21 cellular contexts compared by ENCODE assay signal in genomic region chr20:10549511-10549910, GRCh38.
DNase-seq lines count a peak whose midpoint lies in the region; ATAC-seq and TF ChIP-seq lines count a peak whose summit lies in the region.
"Had no signal": no experiment of that assay in that cellular context is flagged by ENCODE, and none has a peak within 500 bp of the region (broad histone marks: within the 10 kb centered on the region; RNA-seq: fewer than 3 reads in every experiment).

No MANE protein-coding gene starts in this region.

- no peak overlapping the region for H3K27ac Mint-ChIP-seq in activated T-cell treated with anti-CD3 and anti-CD28 coated beads, Interleukin-2, amount 50 U/mL, for 72 hours
- H3K27ac Mint-ChIP-seq: GM23338 had no signal

- peak; percentile 42 for DNase-seq in esophagus muscularis mucosa (ENCODE audit: extremely low spot score)
- DNase-seq in mucosa of descending colon, result no peak
- DNase-seq in stomach, result peak; percentile 38
- no peak for DNase-seq in ovary
- no peak for DNase-seq in activated T-cell treated with anti-CD3 and anti-CD28 coated beads, Interleukin-2, amount 50 U/mL, for 72 hours
- no peak for DNase-seq in foreskin fibroblast
- DNase-seq: Caco-2, IMR-90, MM.1S, NCI-H2029, NCI-H446, NCI-H524 treated with DMSO at 0.1 percent for 48 hours, NCI-H82, PC-9, Right ventricle myocardium superior had no signal

- CTCF ChIA-PET in HEK293 (lab: Yijun Ruan, JAX), result interaction anchor here (0.6 to 1.0 kb wide), 2 partner anchors 994 to 997 kb away, joined by 3 read pairs; no protein-coding TSS in a partner anchor

- H3K9me3 ChIP-seq in HEK293 (ENCODE audit: control insufficient read depth, insufficient read depth, low read depth, low read length), result no peaks in the 10 kb centered on the region
- H3K9me3 ChIP-seq in esophagus muscularis mucosa, result no peaks in the 10 kb centered on the region
- H3K9me3 ChIP-seq in mucosa of descending colon, result no peaks in the 10 kb centered on the region
- no peaks in the 10 kb centered on the region for H3K9me3 ChIP-seq in stomach
- no peaks in the 10 kb centered on the region for H3K9me3 ChIP-seq in ovary
- H3K9me3 ChIP-seq: BLaER1 treated with 17β-estradiol and CSF1 and Interleukin-3, amounts not matched to agents 10 nM and 100 nM; Caco-2; HAP-1; SJSA1 had no signal

- no peaks in the 10 kb centered on the region for H3K36me3 ChIP-seq in HEK293 (ENCODE audit: control insufficient read depth in 2 of 2, insufficient read depth in 1 of 2, low read length in 2 of 2)
- no peaks in the 10 kb centered on the region for H3K36me3 ChIP-seq in esophagus muscularis mucosa
- H3K36me3 ChIP-seq in mucosa of descending colon (ENCODE audit: low read depth), result no peaks in the 10 kb centered on the region
- no peaks in the 10 kb centered on the region for H3K36me3 ChIP-seq in stomach
- H3K36me3 ChIP-seq in ovary, result no peaks in the 10 kb centered on the region
- H3K36me3 ChIP-seq: BLaER1 treated with 17β-estradiol and CSF1 and Interleukin-3, amounts not matched to agents 10 nM and 100 nM; HAP-1; SJSA1 had no signal

- TF ChIP-seq CTCF in HEK293 (tag by site-specific recombination; IDR thresholded peaks at IDR 0.05) (no peak), esophagus muscularis mucosa (IDR thresholded peaks at IDR 0.05) (no peak), mucosa of descending colon (IDR thresholded peaks at IDR 0.05) (no peak), stomach (IDR thresholded peaks at IDR 0.05) (no peak), ovary (IDR thresholded peaks at IDR 0.05) (no peak), foreskin fibroblast (IDR thresholded peaks at IDR 0.05; ENCODE audit: low read depth, low read length) (no peak)

- POLR2A ChIA-PET in HEK293 (lab: Yijun Ruan, JAX), result no interaction called here

- H3K4me3 ChIP-seq in HEK293 (ENCODE audit: low read depth, low read length), result no peak overlapping the region
- no peak overlapping the region for H3K4me3 ChIP-seq in esophagus muscularis mucosa
- H3K4me3 ChIP-seq in mucosa of descending colon, result no peak overlapping the region
- no peak overlapping the region for H3K4me3 ChIP-seq in stomach
- no peak overlapping the region for H3K4me3 ChIP-seq in ovary
- no peak overlapping the region for H3K4me3 ChIP-seq in foreskin fibroblast (ENCODE audit: low read depth in 1 of 2, low read length in 2 of 2)
- H3K4me3 ChIP-seq: BLaER1 treated with 17β-estradiol and CSF1 and Interleukin-3, amounts not matched to agents 10 nM and 100 nM; GM23338; HAP-1; PC-9; SJSA1 had no signal

- H3K27me3 ChIP-seq in esophagus muscularis mucosa (no peaks in the 10 kb centered on the region), stomach (no peaks in the 10 kb centered on the region), ovary (no peaks in the 10 kb centered on the region)
- H3K27me3 ChIP-seq: BLaER1 treated with 17β-estradiol and CSF1 and Interleukin-3, amounts not matched to agents 10 nM and 100 nM; SJSA1 had no signal

- H3K9me3 Mint-ChIP-seq in activated T-cell treated with anti-CD3 and anti-CD28 coated beads, Interleukin-2, amount 50 U/mL, for 72 hours, result no peaks in the 10 kb centered on the region
- H3K9me3 Mint-ChIP-seq: CD4-positive, alpha-beta memory T cell; GM23338 had no signal

- ATAC-seq in mucosa of descending colon, result peak; percentile 44
- ATAC-seq in activated T-cell treated with anti-CD3 and anti-CD28 coated beads, Interleukin-2, amount 50 U/mL, for 72 hours (replicated peaks in 1 of 2), result no peak
- ATAC-seq: GM23338 had no signal

- H3K27ac ChIP-seq in HEK293 (ENCODE audit: extremely low read depth, low read depth, low read length) (no peak overlapping the region), esophagus muscularis mucosa (replicated peaks in 1 of 4) (no peak overlapping the region), stomach (no peak overlapping the region), ovary (no peak overlapping the region)
- H3K27ac ChIP-seq: BLaER1 treated with 17β-estradiol and CSF1 and Interleukin-3, amounts not matched to agents 10 nM and 100 nM; PC-9; SJSA1 had no signal

- intact Hi-C loops in esophagus muscularis mucosa (cut with DNase I) (no loop called here), mucosa of descending colon (cut with DNase I, micrococcal nuclease) (loop anchor here in 1 of 2 donors (10.0 kb wide), 1 partner anchor 85 kb away; no protein-coding TSS in a partner anchor), stomach (cut with DNase I; ENCODE audit: low total_unique reads) (no loop called here), ovary (cut with DNase I) (no loop called here)

- TF ChIP-seq POLR2A in esophagus muscularis mucosa (IDR thresholded peaks at IDR 0.05; ENCODE audit: low read depth), result no peak
- no peak for TF ChIP-seq POLR2A in stomach (IDR thresholded peaks at IDR 0.05)
- TF ChIP-seq POLR2A in ovary (IDR thresholded peaks at IDR 0.05), result no peak

- TF ChIP-seq EP300 in esophagus muscularis mucosa (IDR thresholded peaks at IDR 0.05) (no peak), stomach (IDR thresholded peaks at IDR 0.05) (no peak), ovary (IDR thresholded peaks at IDR 0.05) (no peak)

- H3K27me3 Mint-ChIP-seq in activated T-cell treated with anti-CD3 and anti-CD28 coated beads, Interleukin-2, amount 50 U/mL, for 72 hours (ENCODE audit: low read depth), result no peaks in the 10 kb centered on the region
- H3K27me3 Mint-ChIP-seq: CD4-positive, alpha-beta memory T cell had no signal

- 79% methylated on average over 3 of the region's 3 CpGs for WGBS in esophagus muscularis mucosa
- 25 to 58% (median 42%) methylated on average over 3 of the region's 3 CpGs for WGBS in stomach, 5 donors
- WGBS in ovary, 3 donors, result 40 to 50% (median 42%) methylated on average over 3 of the region's 3 CpGs

- peaks cover 35% of the 10 kb centered on the region for H3K4me1 Mint-ChIP-seq in activated T-cell treated with anti-CD3 and anti-CD28 coated beads, Interleukin-2, amount 50 U/mL, for 72 hours (ENCODE audit: low read depth)

- peaks cover 8% of the 10 kb centered on the region; the same call in 1 of the 2 replicates for H3K4me1 ChIP-seq in HEK293 (ENCODE audit: control insufficient read depth, insufficient read depth, low read length)
- H3K4me1 ChIP-seq in esophagus muscularis mucosa, result peaks cover 0 to 5% (median 0%) of the 10 kb centered on the region in 4 donors
- H3K4me1 ChIP-seq in mucosa of descending colon (ENCODE audit: low read depth), result peaks cover 5% of the 10 kb centered on the region
- peaks cover 7 to 52% (median 17%) of the 10 kb centered on the region in 4 donors for H3K4me1 ChIP-seq in stomach
- H3K4me1 ChIP-seq in ovary (ENCODE audit: insufficient read depth), result no peaks in the 10 kb centered on the region

- H3K4me3 Mint-ChIP-seq in activated T-cell treated with anti-CD3 and anti-CD28 coated beads, Interleukin-2, amount 50 U/mL, for 72 hours, result no peak overlapping the region
- H3K4me3 Mint-ChIP-seq: GM23338 had no signal

- no peaks in the 10 kb centered on the region for H3K36me3 Mint-ChIP-seq in activated T-cell treated with anti-CD3 and anti-CD28 coated beads, Interleukin-2, amount 50 U/mL, for 72 hours (ENCODE audit: insufficient read depth in 2 of 2)
- H3K36me3 Mint-ChIP-seq: CD4-positive, alpha-beta memory T cell had no signal

TF ChIP-seq in HEK293, 187 proteins besides CTCF, POLR2A, EP300 and RAD21:
- TF ChIP-seq ZNF366 (tag by site-specific recombination; conservative IDR thresholded peaks at IDR 0.05), result no peak
- peak; percentile 64 for TF ChIP-seq ZBTB17 (tag by site-specific recombination; IDR thresholded peaks at IDR 0.05)
- TF ChIP-seq ZNF777 (tag by site-specific recombination; IDR thresholded peaks at IDR 0.05; ENCODE audit: borderline replicate concordance), result no peak

Comparison
In these comparisons a context has a peak if more than half of its experiments do, and no peak if none do; other contexts are left out.
1. DNase-seq: peak in esophagus muscularis mucosa (single experiment) and stomach (single experiment); none in mucosa of descending colon (0 of 3), ovary (0 of 5), activated T-cell treated with anti-CD3 and anti-CD28 coated beads, Interleukin-2, amount 50 U/mL, for 72 hours (0 of 2) and foreskin fibroblast (0 of 2).